ENCODE assay signal across 8 cellular contexts in the genomic region with DNA sequence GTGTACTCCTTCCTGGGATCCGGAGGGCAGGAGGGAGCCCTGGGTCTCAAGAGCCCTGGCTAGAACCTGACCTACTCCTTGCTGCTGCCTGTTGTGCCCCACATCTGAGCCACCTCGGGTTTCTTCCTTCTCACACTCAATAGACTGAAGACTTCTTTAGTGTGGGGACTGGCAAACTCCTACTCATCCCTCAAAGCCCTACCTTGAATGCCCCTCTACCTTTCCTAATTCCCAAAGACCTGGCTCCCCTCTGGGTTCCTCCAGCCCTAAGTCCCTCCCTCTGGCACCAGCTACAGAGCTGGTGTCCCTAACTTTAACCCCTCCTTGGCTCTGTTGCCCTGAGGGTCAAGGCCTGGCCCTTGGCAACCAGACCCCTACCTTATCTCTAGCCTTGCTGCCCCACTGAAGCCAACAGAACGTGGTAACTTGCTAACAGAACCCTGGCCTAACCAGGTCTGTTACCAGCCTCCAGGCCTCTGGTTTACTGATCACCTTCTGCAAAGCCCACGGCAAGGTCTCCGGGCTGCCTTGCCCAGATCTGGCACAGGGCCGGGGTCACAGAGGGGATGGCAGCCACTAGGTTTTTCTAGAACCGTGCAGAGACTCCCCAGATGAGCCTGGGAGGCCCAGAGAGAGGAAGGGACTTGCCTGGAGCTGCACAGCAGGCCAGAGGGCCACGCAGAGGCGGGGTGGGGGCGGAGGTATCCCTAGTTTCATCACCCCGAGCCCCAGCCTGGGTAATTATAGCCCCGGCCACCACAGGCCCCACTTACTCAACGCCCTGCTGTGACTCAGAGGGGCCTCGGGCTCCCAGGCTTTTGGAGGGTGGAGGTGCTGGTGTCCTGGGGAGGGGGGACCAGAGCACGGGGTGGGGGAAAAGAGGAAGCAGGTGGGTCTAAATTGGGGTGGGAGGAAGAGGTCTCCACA. TPM values are rescaled to one million over a fixed set of nuclear protein-coding genes. Genes with fewer than 3 reads are reported as not detected.
DNase-seq lines count a peak whose midpoint lies in the region; ATAC-seq and TF ChIP-seq lines count a peak whose summit lies in the region.

No MANE protein-coding gene starts in this region.

- H3K27ac ChIP-seq in heart right ventricle: peak overlapping the region in 9 of 10 donors; percentile 35 to 82 (median 71)
- H3K27ac ChIP-seq in ascending aorta: peak overlapping the region; percentile 28 to 64

- H3K27me3 ChIP-seq in heart right ventricle (no peaks in the 10 kb centered on the region), ascending aorta (no peaks in the 10 kb centered on the region)

- ATAC-seq in heart right ventricle: peak in 2 of 8 donors; percentile 12 to 36
- no peak for ATAC-seq in left ventricle myocardium superior
- ATAC-seq in memory B cell (ENCODE audit: low read depth): no peak
- ATAC-seq in HG03342 (IDR thresholded peaks at IDR 0.05; ENCODE audit: unreplicated experiment): no peak

- no peaks in the 10 kb centered on the region for H3K27me3 Mint-ChIP-seq in memory B cell

- H3K9me3 Mint-ChIP-seq in memory B cell: no peaks in the 10 kb centered on the region

- H3K36me3 Mint-ChIP-seq in memory B cell: peaks cover 30% of the 10 kb centered on the region

- 85 to 86% methylated on average over 15 of the region's 15 CpGs for WGBS in heart right ventricle, 2 donors

- H3K27ac Mint-ChIP-seq in memory B cell: peak overlapping the region; percentile 86

- peak overlapping the region; percentile 9 for H3K4me3 Mint-ChIP-seq in memory B cell

- no peak for TF ChIP-seq CTCF in heart right ventricle (IDR thresholded peaks at IDR 0.05)
- TF ChIP-seq CTCF in ascending aorta (IDR thresholded peaks at IDR 0.05): no peak

- H3K4me3 ChIP-seq in heart right ventricle (no peak overlapping the region), ascending aorta (no peak overlapping the region)

- H3K4me1 ChIP-seq in heart right ventricle (peaks cover 14 to 52% (median 35%) of the 10 kb centered on the region in 9 donors), ascending aorta (peaks cover 8 to 17% of the 10 kb centered on the region in 2 donors)

- H3K4me1 Mint-ChIP-seq in memory B cell: peaks cover 25% of the 10 kb centered on the region

- H3K9me3 ChIP-seq in heart right ventricle: no peaks in the 10 kb centered on the region
- no peaks in the 10 kb centered on the region for H3K9me3 ChIP-seq in ascending aorta

- H3K36me3 ChIP-seq in heart right ventricle (peaks cover 0 to 95% (median 35%) of the 10 kb centered on the region in 9 donors), ascending aorta (peaks cover 56 to 64% of the 10 kb centered on the region in 2 donors)

- intact Hi-C loops in heart right ventricle (cut with DNase I): no loop called here
- intact Hi-C loops in left ventricle myocardium superior (cut with micrococcal nuclease): no loop called here
- intact Hi-C loops in ascending aorta (cut with DNase I): no loop called here

- DNase-seq in heart right ventricle: no peak
- no peak for DNase-seq in left ventricle myocardium superior
- DNase-seq in ascending aorta (ENCODE audit: low spot score in 2 of 2): no peak
- DNase-seq in memory B cell (ENCODE audit: low spot score in 2 of 2): no peak
- no peak for DNase-seq in Ammon's horn (ENCODE audit: low spot score)
- DNase-seq in NCI-H69 (lab: John Stamatoyannopoulos, UW): no peak
- no peak for DNase-seq in medulla oblongata (ENCODE audit: extremely low spot score)

RNA-seq across cellular contexts. Expression of gene ZBTB7A, which starts 15.3 kb away (rescaled TPM):
- 10 to 100 TPM; 20.3 to 40.5 (median 26.3) TPM for total RNA-seq in heart right ventricle
- polyA plus RNA-seq in heart right ventricle: 10 to 100 TPM in 1 of 2 donors, 1 to 10 TPM in 1; 9.6 to 13.2 TPM
- 35.2 TPM for total RNA-seq in left ventricle myocardium superior
- 76.4 TPM for total RNA-seq in ascending aorta

RNA-seq across cellular contexts. Expression of gene PIAS4, which starts 43.9 kb away (rescaled TPM):
- total RNA-seq in heart right ventricle (10 to 100 TPM; 11.5 to 22.8 (median 14.3) TPM), left ventricle myocardium superior (19.8 TPM), ascending aorta (30.8 TPM)
- 10 to 100 TPM in 1 of 2 donors, 1 to 10 TPM in 1; 8.5 to 10.5 TPM for polyA plus RNA-seq in heart right ventricle
